Comparison of ENCODE assay signal across 8 cellular contexts in the genomic region with DNA sequence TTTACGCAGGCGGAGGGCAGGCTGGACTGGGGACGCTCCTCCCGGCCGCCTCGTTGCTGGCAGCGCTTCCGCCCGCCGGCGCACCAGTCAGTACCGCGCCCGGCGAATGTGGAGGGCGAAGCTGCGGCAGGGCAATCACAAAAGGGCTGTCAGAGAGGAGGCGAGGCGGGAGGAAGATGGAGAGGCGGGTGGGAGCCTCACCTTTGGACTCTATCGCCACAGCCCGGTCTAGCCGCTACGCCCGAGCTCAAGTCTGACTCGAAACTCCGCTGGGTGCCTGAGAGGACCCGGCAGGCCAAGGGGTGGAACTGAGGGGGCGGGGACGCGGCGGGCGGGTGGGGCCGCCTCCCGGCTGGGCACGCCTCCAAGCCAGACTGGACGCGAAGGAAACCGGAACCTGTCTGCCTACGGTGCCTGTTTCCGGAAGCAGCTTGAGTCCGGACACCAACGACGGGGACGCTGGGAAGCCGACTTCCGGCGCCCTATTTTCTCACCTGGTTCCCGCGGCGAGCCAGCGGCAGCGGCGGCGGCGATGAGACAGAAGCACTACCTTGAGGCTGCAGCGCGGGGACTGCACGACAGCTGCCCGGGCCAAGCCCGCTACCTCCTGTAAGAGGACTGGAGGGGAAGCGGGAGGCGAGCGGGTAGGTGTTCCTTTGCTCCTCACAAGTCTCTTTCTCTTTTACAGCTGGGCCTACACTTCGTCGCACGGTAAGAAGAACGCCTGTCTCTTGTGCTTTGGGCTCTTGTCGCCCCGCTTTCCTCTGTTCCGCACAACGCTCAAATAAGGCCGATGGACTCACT.
DNase-seq lines count a peak whose midpoint lies in the region; ATAC-seq and TF ChIP-seq lines count a peak whose summit lies in the region.

A gene (plus strand): TSS at position 483 of the 804 bp plus-strand sequence.

- CTCF ChIA-PET in activated CD4-positive, alpha-beta T cell treated with anti-CD3 and anti-CD28 coated beads, Interleukin-2, amount 10 ng/mL, durations not matched to agents 7 days and 5 days (lab: Charles Lee): interaction anchor here (0.6 to 1.3 kb wide), 3 partner anchors 11 to 23 kb away, joined by 3 to 5 read pairs (median 3); no protein-coding TSS in a partner anchor

- no peak for TF ChIP-seq CTCF in left lung (IDR thresholded peaks at IDR 0.05)

- H3K36me3 ChIP-seq in BLaER1 treated with 17β-estradiol and CSF1 and Interleukin-3, amounts not matched to agents 10 nM and 100 nM: peaks cover 27 to 42% (median 37%) of the 10 kb centered on the region in 11 experiments
- H3K36me3 ChIP-seq in left lung: peaks cover 0 to 28% of the 10 kb centered on the region in 2 donors

- H3K9ac ChIP-seq in BLaER1 treated with 17β-estradiol and CSF1 and Interleukin-3, amounts not matched to agents 10 nM and 100 nM: peak within 1 kb of the TSS; percentile 77 to 93 (median 90)

- intact Hi-C loops in left lung (cut with DNase I): no loop called here

- H3K4me3 Mint-ChIP-seq in activated CD4-positive, alpha-beta T cell treated with anti-CD3 and anti-CD28 coated beads, Interleukin-2, amount 10 ng/mL, durations not matched to agents 7 days and 5 days: peak within 1 kb of the TSS; percentile 92

- peak; percentile 90 for ATAC-seq in GM19328 (IDR thresholded peaks at IDR 0.05; ENCODE audit: unreplicated experiment)
- ATAC-seq in HG03469 (IDR thresholded peaks at IDR 0.05; ENCODE audit: unreplicated experiment): peak; percentile 91
- ATAC-seq in left lung: peak; percentile 98

- peaks cover 30 to 48% (median 38%) of the 10 kb centered on the region in 10 experiments for H3K4me1 ChIP-seq in BLaER1 treated with 17β-estradiol and CSF1 and Interleukin-3, amounts not matched to agents 10 nM and 100 nM
- H3K4me1 ChIP-seq in left lung: peaks cover 8 to 41% of the 10 kb centered on the region in 2 donors

- peak within 1 kb of the TSS; percentile 71 to 98 (median 88) for H3K4me3 ChIP-seq in BLaER1 treated with 17β-estradiol and CSF1 and Interleukin-3, amounts not matched to agents 10 nM and 100 nM
- peak within 1 kb of the TSS; percentile 88 to 93 for H3K4me3 ChIP-seq in left lung

- H3K36me3 Mint-ChIP-seq in activated CD4-positive, alpha-beta T cell treated with anti-CD3 and anti-CD28 coated beads, Interleukin-2, amount 10 ng/mL, durations not matched to agents 7 days and 5 days (ENCODE audit: low read depth): peaks cover 33% of the 10 kb centered on the region

- H3K9me3 Mint-ChIP-seq in activated CD4-positive, alpha-beta T cell treated with anti-CD3 and anti-CD28 coated beads, Interleukin-2, amount 10 ng/mL, durations not matched to agents 7 days and 5 days: no peaks in the 10 kb centered on the region

- H3K27ac ChIP-seq in BLaER1 treated with 17β-estradiol and CSF1 and Interleukin-3, amounts not matched to agents 10 nM and 100 nM: peak within 1 kb of the TSS; percentile 67 to 91 (median 86)
- H3K27ac ChIP-seq in left lung: peak within 1 kb of the TSS; percentile 90 to 96

- DNase-seq in NCI-H526 (lab: John Stamatoyannopoulos, UW) (peak; percentile 85 to 94), dedifferentiated amniotic fluid mesenchymal stem cell (ENCODE audit: extremely low spot score) (peak; percentile 92), left lung (peak; percentile 95 to 97)
- peak; percentile 95 for DNase-seq in activated CD4-positive, alpha-beta T cell treated with anti-CD3 and anti-CD28 coated beads, Interleukin-2, amount 10 ng/mL, durations not matched to agents 7 days and 5 days
- DNase-seq in stimulated activated CD4-positive, alpha-beta T cell treated with anti-CD3 and anti-CD28 coated beads, Interleukin-2, amount 100 ng/mL, for 4 hours (ENCODE audit: low read depth): peak; percentile 87

- H3K27me3 Mint-ChIP-seq in activated CD4-positive, alpha-beta T cell treated with anti-CD3 and anti-CD28 coated beads, Interleukin-2, amount 10 ng/mL, durations not matched to agents 7 days and 5 days: no peaks in the 10 kb centered on the region

- H3K4me1 Mint-ChIP-seq in activated CD4-positive, alpha-beta T cell treated with anti-CD3 and anti-CD28 coated beads, Interleukin-2, amount 10 ng/mL, durations not matched to agents 7 days and 5 days: peaks cover 55% of the 10 kb centered on the region

- POLR2A ChIA-PET in activated CD4-positive, alpha-beta T cell treated with anti-CD3 and anti-CD28 coated beads, Interleukin-2, amount 10 ng/mL, durations not matched to agents 7 days and 5 days (lab: Charles Lee): no interaction called here

- peaks cover 0 to 12% (median 0%) of the 10 kb centered on the region in 11 experiments; a peak in 4 of 22 replicates for H4K20me1 ChIP-seq in BLaER1 treated with 17β-estradiol and CSF1 and Interleukin-3, amounts not matched to agents 10 nM and 100 nM

- peak within 1 kb of the TSS; percentile 92 for H3K27ac Mint-ChIP-seq in activated CD4-positive, alpha-beta T cell treated with anti-CD3 and anti-CD28 coated beads, Interleukin-2, amount 10 ng/mL, durations not matched to agents 7 days and 5 days

- H3K9me3 ChIP-seq in BLaER1 treated with 17β-estradiol and CSF1 and Interleukin-3, amounts not matched to agents 10 nM and 100 nM (replicated peaks in 1 of 11): no peaks in the 10 kb centered on the region
- H3K9me3 ChIP-seq in left lung: no peaks in the 10 kb centered on the region

- no peaks in the 10 kb centered on the region for H3K27me3 ChIP-seq in BLaER1 treated with 17β-estradiol and CSF1 and Interleukin-3, amounts not matched to agents 10 nM and 100 nM
- no peaks in the 10 kb centered on the region for H3K27me3 ChIP-seq in left lung

- H3K4me2 ChIP-seq in BLaER1 treated with 17β-estradiol and CSF1 and Interleukin-3, amounts not matched to agents 10 nM and 100 nM: peak within 1 kb of the TSS; percentile 80 to 96 (median 90)

Comparison
In these comparisons a context has a peak if more than half of its experiments do, and no peak if none do; other contexts are left out.
1. Peak in every context shown above with its lines: DNase-seq, ATAC-seq, H3K4me3 ChIP-seq and H3K27ac ChIP-seq.